In genomic region chr22:45878901-45879551, GRCh38 we compare ENCODE assay signal across 20 cellular contexts.
DNase-seq lines count a peak whose midpoint lies in the region; ATAC-seq, FAIRE-seq and TF ChIP-seq lines count a peak whose summit lies in the region.
"Had no signal": no experiment of that assay in that cellular context is flagged by ENCODE, and none has a peak within 500 bp of the region (broad histone marks: within the 10 kb centered on the region; RNA-seq: fewer than 3 reads in every experiment).

No MANE protein-coding gene starts in this region.

- DNase-seq in activated CD4-positive, alpha-beta memory T cell treated with anti-CD3 and anti-CD28 coated beads for 36 hours, result peak; percentile 6
- no peak for DNase-seq in activated CD4-positive, alpha-beta memory T cell treated with anti-CD3 and anti-CD28 coated beads, Interleukin-2, amount 10 ng/mL, durations not matched to agents 7 days and 5 days
- DNase-seq in H9, result peak; percentile 35
- peak; percentile 62 for DNase-seq in kidney
- peak; percentile 50 for DNase-seq in spleen
- DNase-seq in midbrain (lab: John Stamatoyannopoulos, UW), result no peak
- no peak for DNase-seq in activated CD4-positive, alpha-beta T cell treated with anti-CD3 and anti-CD28 coated beads for 36 hours
- DNase-seq: activated CD4-positive, alpha-beta T cell treated with anti-CD3 and anti-CD28 coated beads, Interleukin-2, amount 50 U/mL, for 4 hours; activated naive CD8-positive, alpha-beta T cell treated with anti-CD3 and anti-CD28 coated beads for 36 hours; activated T-cell treated with anti-CD3 and anti-CD28 coated beads, Interleukin-2, amount 50 U/mL, for 72 hours; MG63; NCI-H187; NCI-H510A had no signal

- TF ChIP-seq POLR2A in spleen (IDR thresholded peaks at IDR 0.05), result no peak

- POLR2A ChIA-PET in activated CD4-positive, alpha-beta memory T cell treated with anti-CD3 and anti-CD28 coated beads for 36 hours (lab: Charles Lee), result no interaction called here
- POLR2A ChIA-PET in activated CD4-positive, alpha-beta memory T cell treated with anti-CD3 and anti-CD28 coated beads, Interleukin-2, amount 10 ng/mL, durations not matched to agents 7 days and 5 days (lab: Charles Lee), result no interaction called here
- POLR2A ChIA-PET in activated CD4-positive, alpha-beta T cell treated with anti-CD3 and anti-CD28 coated beads for 36 hours (lab: Charles Lee), result no interaction called here

- H3K79me2 ChIP-seq in H9 (ENCODE audit: insufficient read depth, low read length), result no peaks in the 10 kb centered on the region

- no peak overlapping the region for H2BK20ac ChIP-seq in H9 (ENCODE audit: low read depth, low read length, poor library complexity, severe bottlenecking)

- intact Hi-C loops in activated CD4-positive, alpha-beta memory T cell treated with anti-CD3 and anti-CD28 coated beads for 36 hours (cut with micrococcal nuclease), result no loop called here
- intact Hi-C loops in kidney (cut with DNase I), result no loop called here
- intact Hi-C loops in spleen (cut with DNase I; ENCODE audit: low total_unique reads), result no loop called here
- intact Hi-C loops in activated CD4-positive, alpha-beta T cell treated with anti-CD3 and anti-CD28 coated beads for 36 hours (cut with DNase I, micrococcal nuclease), result no loop called here

- no peak overlapping the region for H2AK5ac ChIP-seq in H9 (ENCODE audit: insufficient read length, low read length)

- H3K14ac ChIP-seq in H9 (ENCODE audit: insufficient read depth, low read length), result no peak overlapping the region

- no peaks in the 10 kb centered on the region for H3K9me3 Mint-ChIP-seq in activated CD4-positive, alpha-beta memory T cell treated with anti-CD3 and anti-CD28 coated beads for 36 hours
- no peaks in the 10 kb centered on the region for H3K9me3 Mint-ChIP-seq in activated CD4-positive, alpha-beta memory T cell treated with anti-CD3 and anti-CD28 coated beads, Interleukin-2, amount 10 ng/mL, durations not matched to agents 7 days and 5 days
- H3K9me3 Mint-ChIP-seq in H9, result no peaks in the 10 kb centered on the region
- H3K9me3 Mint-ChIP-seq in activated CD4-positive, alpha-beta T cell treated with anti-CD3 and anti-CD28 coated beads for 36 hours (ENCODE audit: low read depth), result no peaks in the 10 kb centered on the region
- H3K9me3 Mint-ChIP-seq: activated naive CD8-positive, alpha-beta T cell treated with anti-CD3 and anti-CD28 coated beads for 36 hours; activated T-cell treated with anti-CD3 and anti-CD28 coated beads, Interleukin-2, amount 50 U/mL, for 72 hours; stimulated activated naive CD8-positive, alpha-beta T cell treated with anti-CD3 and anti-CD28 coated beads, Interleukin-15, Interleukin-2, amounts not matched to agents 100 ng/mL and 50 ng/mL, for 24 hours had no signal

- no peak for ATAC-seq in GM19467 (IDR thresholded peaks at IDR 0.05; ENCODE audit: unreplicated experiment)
- no peak for ATAC-seq in activated CD4-positive, alpha-beta T cell treated with anti-CD3 and anti-CD28 coated beads for 36 hours
- ATAC-seq: activated T-cell treated with anti-CD3 and anti-CD28 coated beads, Interleukin-2, amount 50 U/mL, for 72 hours; naive thymus-derived CD8-positive, alpha-beta T cell had no signal

- no peaks in the 10 kb centered on the region for H3K23me2 ChIP-seq in H9 (ENCODE audit: insufficient read length, low read depth, low read length, poor library complexity, severe bottlenecking)

- no peak overlapping the region for H4K91ac ChIP-seq in H9 (ENCODE audit: insufficient read length, low read depth, low read length)

- no peak overlapping the region for H3K56ac ChIP-seq in H9 (ENCODE audit: insufficient read length, low read depth, low read length)

- no peak overlapping the region for H3K9ac ChIP-seq in H9 (ENCODE audit: extremely low read depth, insufficient read length, low read length)
- no peak overlapping the region for H3K9ac ChIP-seq in kidney (ENCODE audit: low read length in 2 of 2)

- H2BK5ac ChIP-seq in H9 (ENCODE audit: insufficient read length, low read length), result no peak overlapping the region

- CTCF ChIA-PET in activated CD4-positive, alpha-beta memory T cell treated with anti-CD3 and anti-CD28 coated beads for 36 hours (lab: Charles Lee), result interaction anchor here (0.6 kb wide), 1 partner anchor 15 kb away, joined by 4 read pairs; no protein-coding TSS in a partner anchor
- CTCF ChIA-PET in activated CD4-positive, alpha-beta memory T cell treated with anti-CD3 and anti-CD28 coated beads, Interleukin-2, amount 10 ng/mL, durations not matched to agents 7 days and 5 days (lab: Charles Lee), result interaction anchor here (1.4 kb wide), 1 partner anchor 16 kb away, joined by 6 read pairs; no protein-coding TSS in a partner anchor
- CTCF ChIA-PET in activated CD4-positive, alpha-beta T cell treated with anti-CD3 and anti-CD28 coated beads for 36 hours (lab: Charles Lee), result no interaction called here

- H3K4me1 Mint-ChIP-seq in activated CD4-positive, alpha-beta memory T cell treated with anti-CD3 and anti-CD28 coated beads for 36 hours (ENCODE audit: low read depth), result no peaks in the 10 kb centered on the region
- H3K4me1 Mint-ChIP-seq in activated CD4-positive, alpha-beta memory T cell treated with anti-CD3 and anti-CD28 coated beads, Interleukin-2, amount 10 ng/mL, durations not matched to agents 7 days and 5 days, result no peaks in the 10 kb centered on the region
- H3K4me1 Mint-ChIP-seq in H9, result peaks cover 7 to 32% of the 10 kb centered on the region in 2 experiments
- H3K4me1 Mint-ChIP-seq in activated CD4-positive, alpha-beta T cell treated with anti-CD3 and anti-CD28 coated beads for 36 hours, result no peaks in the 10 kb centered on the region
- H3K4me1 Mint-ChIP-seq: activated naive CD8-positive, alpha-beta T cell treated with anti-CD3 and anti-CD28 coated beads for 36 hours had no signal

- no peak overlapping the region for H4K8ac ChIP-seq in H9 (replicated peaks; ENCODE audit: insufficient read length, low read depth, low read length)

- H3T11ph ChIP-seq in H9 (ENCODE audit: low read length), result no peak overlapping the region

- H2BK120ac ChIP-seq in H9 (ENCODE audit: low read depth, low read length, poor library complexity, severe bottlenecking), result no peak overlapping the region

- H3K27me3 ChIP-seq in H9 (ENCODE audit: insufficient read depth, low read length) (peaks cover 3% of the 10 kb centered on the region; the same call in 1 of the 2 replicates), spleen (replicated peaks in 1 of 7) (peaks cover 0 to 80% (median 62%) of the 10 kb centered on the region in 7 donors)
- H3K27me3 ChIP-seq: MG63, uterus had no signal

- TF ChIP-seq CTCF in H9 (conservative IDR thresholded peaks at IDR 0.05) (no peak), kidney (IDR thresholded peaks at IDR 0.05; ENCODE audit: borderline replicate concordance, extremely low read depth, insufficient read depth) (no peak), spleen (IDR thresholded peaks at IDR 0.05 in 8 of 11, conservative IDR thresholded peaks at IDR 0.05 in 3 of 11) (no peak)

- H3K27me3 Mint-ChIP-seq in activated CD4-positive, alpha-beta memory T cell treated with anti-CD3 and anti-CD28 coated beads for 36 hours, result peaks cover 34% of the 10 kb centered on the region
- peaks cover 46% of the 10 kb centered on the region for H3K27me3 Mint-ChIP-seq in activated CD4-positive, alpha-beta memory T cell treated with anti-CD3 and anti-CD28 coated beads, Interleukin-2, amount 10 ng/mL, durations not matched to agents 7 days and 5 days
- peaks cover 20% of the 10 kb centered on the region for H3K27me3 Mint-ChIP-seq in H9 (ENCODE audit: low read depth)
- H3K27me3 Mint-ChIP-seq in activated CD4-positive, alpha-beta T cell treated with anti-CD3 and anti-CD28 coated beads for 36 hours, result peaks cover 19% of the 10 kb centered on the region

- H3K27ac ChIP-seq in H9 (ENCODE audit: insufficient read length, low read depth, low read length), result no peak overlapping the region
- H3K27ac ChIP-seq in kidney (ENCODE audit: low read depth in 2 of 2, low read length in 2 of 2), result no peak overlapping the region
- H3K27ac ChIP-seq in spleen, result no peak overlapping the region
- H3K27ac ChIP-seq: breast epithelium, uterus had no signal

- H2AFZ ChIP-seq in H9 (ENCODE audit: low read length), result no peak overlapping the region

- no peak overlapping the region for H3K4me3 Mint-ChIP-seq in activated CD4-positive, alpha-beta memory T cell treated with anti-CD3 and anti-CD28 coated beads for 36 hours
- no peak overlapping the region for H3K4me3 Mint-ChIP-seq in activated CD4-positive, alpha-beta memory T cell treated with anti-CD3 and anti-CD28 coated beads, Interleukin-2, amount 10 ng/mL, durations not matched to agents 7 days and 5 days
- peak overlapping the region in 1 of 2 experiments; percentile 62; a peak in 2 of 5 replicates for H3K4me3 Mint-ChIP-seq in H9
- H3K4me3 Mint-ChIP-seq in activated CD4-positive, alpha-beta T cell treated with anti-CD3 and anti-CD28 coated beads for 36 hours, result no peak overlapping the region
- H3K4me3 Mint-ChIP-seq: activated naive CD8-positive, alpha-beta T cell treated with anti-CD3 and anti-CD28 coated beads for 36 hours; activated T-cell treated with anti-CD3 and anti-CD28 coated beads, Interleukin-2, amount 50 U/mL, for 72 hours; naive thymus-derived CD8-positive, alpha-beta T cell; stimulated activated naive CD8-positive, alpha-beta T cell treated with anti-CD3 and anti-CD28 coated beads, Interleukin-15, Interleukin-2, amounts not matched to agents 100 ng/mL and 50 ng/mL, for 24 hours had no signal

- no peak overlapping the region for H3K4ac ChIP-seq in H9 (ENCODE audit: low read depth, low read length)

- H3K4me1 ChIP-seq in H9 (ENCODE audit: insufficient read depth, low read length), result no peaks in the 10 kb centered on the region
- no peaks in the 10 kb centered on the region for H3K4me1 ChIP-seq in kidney (ENCODE audit: control insufficient read depth in 1 of 2, insufficient read depth in 1 of 2, low read depth in 1 of 2, low read length in 2 of 2)
- H3K4me1 ChIP-seq in spleen, result peaks cover 0 to 12% (median 4%) of the 10 kb centered on the region in 6 donors
- H3K4me1 ChIP-seq: breast epithelium had no signal

- WGBS in H9 (ENCODE audit: extremely low coverage, insufficient read length, low lambda C conversion rate), result no CpG with 5 or more reads among the region's 16 CpGs
- 22 to 41% (median 27%) methylated on average over 6 to 16 of the region's 16 CpGs for WGBS in spleen, 5 donors

- H4K5ac ChIP-seq in H9 (ENCODE audit: insufficient read length, low read depth, low read length), result no peak overlapping the region

- no peak overlapping the region for H3K4me2 ChIP-seq in H9 (ENCODE audit: insufficient read depth, insufficient read length, low read length)

- H3K79me1 ChIP-seq in H9 (ENCODE audit: insufficient read depth, low read depth, low read length, poor library complexity, severe bottlenecking), result no peaks in the 10 kb centered on the region

- H2BK15ac ChIP-seq in H9 (ENCODE audit: low read depth, low read length), result no peak overlapping the region

- no peaks in the 10 kb centered on the region for H3K36me3 ChIP-seq in kidney (ENCODE audit: control insufficient read depth in 1 of 2, insufficient read depth in 2 of 2, low read length in 2 of 2)
- no peaks in the 10 kb centered on the region for H3K36me3 ChIP-seq in spleen
- H3K36me3 ChIP-seq: breast epithelium, MG63, uterus had no signal

- H3K9me3 ChIP-seq in H9 (ENCODE audit: control insufficient read depth, low read depth, low read length) (no peaks in the 10 kb centered on the region), kidney (ENCODE audit: control insufficient read depth in 1 of 2, low read length in 2 of 2) (no peaks in the 10 kb centered on the region), spleen (no peaks in the 10 kb centered on the region)
- H3K9me3 ChIP-seq: breast epithelium, uterus had no signal

- no peak overlapping the region for H3K18ac ChIP-seq in H9 (ENCODE audit: insufficient read length, low read depth, low read length)

- FAIRE-seq in kidney (lab: Jason Lieb, UNC), result no peak
- FAIRE-seq: G401.6, TTC549 had no signal

- H4K20me1 ChIP-seq in H9 (ENCODE audit: control insufficient read depth, insufficient read depth, insufficient read length), result no peaks in the 10 kb centered on the region

- H3K4me3 ChIP-seq in kidney (ENCODE audit: low read length in 2 of 2), result no peak overlapping the region
- H3K4me3 ChIP-seq in spleen, result no peak overlapping the region
- H3K4me3 ChIP-seq: breast epithelium, MG63, uterus had no signal

- no peak overlapping the region for H2BK12ac ChIP-seq in H9 (ENCODE audit: insufficient read length, low read depth, low read length)

- H3K27ac Mint-ChIP-seq in activated CD4-positive, alpha-beta memory T cell treated with anti-CD3 and anti-CD28 coated beads for 36 hours, result no peak overlapping the region
- H3K27ac Mint-ChIP-seq in activated CD4-positive, alpha-beta memory T cell treated with anti-CD3 and anti-CD28 coated beads, Interleukin-2, amount 10 ng/mL, durations not matched to agents 7 days and 5 days, result no peak overlapping the region
- no peak overlapping the region for H3K27ac Mint-ChIP-seq in H9
- no peak overlapping the region for H3K27ac Mint-ChIP-seq in activated CD4-positive, alpha-beta T cell treated with anti-CD3 and anti-CD28 coated beads for 36 hours
- H3K27ac Mint-ChIP-seq: activated naive CD8-positive, alpha-beta T cell treated with anti-CD3 and anti-CD28 coated beads for 36 hours; activated T-cell treated with anti-CD3 and anti-CD28 coated beads, Interleukin-2, amount 50 U/mL, for 72 hours; stimulated activated naive CD8-positive, alpha-beta T cell treated with anti-CD3 and anti-CD28 coated beads, Interleukin-15, Interleukin-2, amounts not matched to agents 100 ng/mL and 50 ng/mL, for 24 hours had no signal

- H3K36me3 Mint-ChIP-seq in activated CD4-positive, alpha-beta memory T cell treated with anti-CD3 and anti-CD28 coated beads for 36 hours, result no peaks in the 10 kb centered on the region
- no peaks in the 10 kb centered on the region for H3K36me3 Mint-ChIP-seq in activated CD4-positive, alpha-beta memory T cell treated with anti-CD3 and anti-CD28 coated beads, Interleukin-2, amount 10 ng/mL, durations not matched to agents 7 days and 5 days (ENCODE audit: low read depth)
- H3K36me3 Mint-ChIP-seq in H9 (ENCODE audit: insufficient read depth in 1 of 3, low read depth in 3 of 3), result no peaks in the 10 kb centered on the region
- no peaks in the 10 kb centered on the region for H3K36me3 Mint-ChIP-seq in activated CD4-positive, alpha-beta T cell treated with anti-CD3 and anti-CD28 coated beads for 36 hours (ENCODE audit: low read depth)
- H3K36me3 Mint-ChIP-seq: activated naive CD8-positive, alpha-beta T cell treated with anti-CD3 and anti-CD28 coated beads for 36 hours had no signal

- H3K23ac ChIP-seq in H9 (ENCODE audit: insufficient read length, low read depth, low read length), result no peak overlapping the region

Comparison
In these comparisons a context has a peak if more than half of its experiments do, and no peak if none do; other contexts are left out.
1. DNase-seq: peak in activated CD4-positive, alpha-beta memory T cell treated with anti-CD3 and anti-CD28 coated beads for 36 hours (single experiment), H9 (single experiment), kidney (single experiment) and spleen (single experiment); none in activated CD4-positive, alpha-beta memory T cell treated with anti-CD3 and anti-CD28 coated beads, Interleukin-2, amount 10 ng/mL, durations not matched to agents 7 days and 5 days (single experiment), midbrain (single experiment) and activated CD4-positive, alpha-beta T cell treated with anti-CD3 and anti-CD28 coated beads for 36 hours (single experiment).